In genomic region chr9:38342532-38342931, GRCh38 we compare ENCODE assay signal across 24 cellular contexts. TPM values are rescaled to one million over a fixed set of nuclear protein-coding genes. Genes with fewer than 3 reads are reported as not detected.
DNase-seq lines count a peak whose midpoint lies in the region; ATAC-seq, FAIRE-seq and TF ChIP-seq lines count a peak whose summit lies in the region.
"Had no signal": no experiment of that assay in that cellular context is flagged by ENCODE, and none has a peak within 500 bp of the region (broad histone marks: within the 10 kb centered on the region; RNA-seq: fewer than 3 reads in every experiment).

No MANE protein-coding gene starts in this region.

- DNase-seq in activated effector memory CD4-positive, alpha-beta T cell treated with anti-CD3 and anti-CD28 coated beads, Interleukin-2, amount 50 U/mL, for 16 hours, result peak; percentile 9
- DNase-seq in activated effector memory CD4-positive, alpha-beta T cell treated with Interleukin-2 at 50 U/mL for 16 hours, result no peak
- DNase-seq in astrocyte (ENCODE audit: low read depth), result no peak
- DNase-seq in esophagus muscularis mucosa (ENCODE audit: extremely low spot score), result peak; percentile 45
- DNase-seq in H54 (ENCODE audit: insufficient read length, low spot score), result no peak
- DNase-seq in activated CD4-positive, alpha-beta T cell treated with anti-CD3 and anti-CD28 coated beads, Interleukin-2, amount 50 U/mL, for 4 hours, result no peak
- DNase-seq: 8988T; ACHN; AML-193; BE2C; CD4-positive, alpha-beta T cell; CD8-positive, alpha-beta memory T cell; DMS 273 treated with DMSO at 0.1 percent for 48 hours; DMS79; GDM1 had no signal

- H3K36me3 Mint-ChIP-seq in astrocyte (ENCODE audit: low read depth, unreplicated experiment), result peaks cover 3% of the 10 kb centered on the region
- H3K36me3 Mint-ChIP-seq: CD14-positive monocyte; CD8-positive, alpha-beta memory T cell had no signal

- no peaks in the 10 kb centered on the region for H3K4me1 ChIP-seq in HEK293 (ENCODE audit: control insufficient read depth, insufficient read depth, low read length)
- H3K4me1 ChIP-seq in astrocyte (ENCODE audit: insufficient read depth, low read length), result peaks cover 13% of the 10 kb centered on the region
- H3K4me1 ChIP-seq in esophagus muscularis mucosa, result peaks cover 0 to 13% (median 11%) of the 10 kb centered on the region in 4 donors
- H3K4me1 ChIP-seq: BE2C, HAP-1 had no signal

- WGBS in esophagus muscularis mucosa, result 72% methylated on average over 3 of the region's 3 CpGs

- H4K20me1 ChIP-seq in astrocyte (ENCODE audit: insufficient read depth, low read length), result no peaks in the 10 kb centered on the region
- H4K20me1 ChIP-seq: BLaER1 treated with 17β-estradiol and CSF1 and Interleukin-3, amounts not matched to agents 10 nM and 100 nM had no signal

- H3K9me3 Mint-ChIP-seq in astrocyte (ENCODE audit: unreplicated experiment), result peaks cover 21% of the 10 kb centered on the region
- H3K9me3 Mint-ChIP-seq: CD4-positive, alpha-beta T cell; GM23338 had no signal

- intact Hi-C loops in esophagus muscularis mucosa (cut with DNase I), result no loop called here

- no peak overlapping the region for H3K4me3 Mint-ChIP-seq in astrocyte (ENCODE audit: unreplicated experiment)
- H3K4me3 Mint-ChIP-seq: CD14-positive monocyte; CD4-positive, alpha-beta T cell; CD8-positive, alpha-beta memory T cell; GM23338 had no signal

- H3K9ac ChIP-seq in astrocyte (ENCODE audit: low read length), result no peak overlapping the region
- H3K9ac ChIP-seq: BLaER1 treated with 17β-estradiol and CSF1 and Interleukin-3, amounts not matched to agents 10 nM and 100 nM had no signal

- H2AFZ ChIP-seq in astrocyte (ENCODE audit: low read depth, low read length), result no peak overlapping the region
- H2AFZ ChIP-seq: GM23338 had no signal

- H3K4me3 ChIP-seq in HEK293 (ENCODE audit: low read depth, low read length) (no peak overlapping the region), astrocyte (ENCODE audit: insufficient read depth, low read depth, low read length) (no peak overlapping the region), esophagus muscularis mucosa (no peak overlapping the region)
- H3K4me3 ChIP-seq: A549; BLaER1 treated with 17β-estradiol and CSF1 and Interleukin-3, amounts not matched to agents 10 nM and 100 nM; GM12878; GM23338; HAP-1 had no signal

- CTCF ChIA-PET in HEK293 (lab: Yijun Ruan, JAX), result interaction anchor here (0.6 to 0.9 kb wide), 2 partner anchors 9 to 47 kb away, joined by 4 to 7 read pairs; no protein-coding TSS in a partner anchor

- H3K4me2 ChIP-seq in astrocyte (ENCODE audit: low read length), result no peak overlapping the region
- H3K4me2 ChIP-seq: A549; BLaER1 treated with 17β-estradiol and CSF1 and Interleukin-3, amounts not matched to agents 10 nM and 100 nM; GM23338 had no signal

- H3K4me1 Mint-ChIP-seq in astrocyte (ENCODE audit: low read depth, unreplicated experiment), result peaks cover 22% of the 10 kb centered on the region
- H3K4me1 Mint-ChIP-seq: CD14-positive monocyte; CD8-positive, alpha-beta memory T cell had no signal

- no peak for ATAC-seq in GM18511 (IDR thresholded peaks at IDR 0.05; ENCODE audit: unreplicated experiment)
- ATAC-seq: A549, GM12878, GM23338 had no signal

- H3K27ac ChIP-seq in HEK293 (ENCODE audit: extremely low read depth, low read depth, low read length), result no peak overlapping the region
- H3K27ac ChIP-seq in astrocyte (ENCODE audit: low read depth, low read length), result no peak overlapping the region
- no peak overlapping the region for H3K27ac ChIP-seq in esophagus muscularis mucosa (replicated peaks in 1 of 4)
- H3K27ac ChIP-seq: A549; BLaER1 treated with 17β-estradiol and CSF1 and Interleukin-3, amounts not matched to agents 10 nM and 100 nM had no signal

- no peaks in the 10 kb centered on the region for H3K36me3 ChIP-seq in HEK293 (ENCODE audit: control insufficient read depth in 2 of 2, insufficient read depth in 1 of 2, low read length in 2 of 2)
- H3K36me3 ChIP-seq in astrocyte (ENCODE audit: insufficient read depth, low read length), result no peaks in the 10 kb centered on the region
- no peaks in the 10 kb centered on the region for H3K36me3 ChIP-seq in esophagus muscularis mucosa
- H3K36me3 ChIP-seq: BE2C; BLaER1 treated with 17β-estradiol and CSF1 and Interleukin-3, amounts not matched to agents 10 nM and 100 nM; HAP-1 had no signal

- TF ChIP-seq CTCF in HEK293 (tag by site-specific recombination; IDR thresholded peaks at IDR 0.05), result no peak
- no peak for TF ChIP-seq CTCF in astrocyte (IDR thresholded peaks at IDR 0.05; ENCODE audit: insufficient read depth, low read depth, low read length)
- no peak for TF ChIP-seq CTCF in esophagus muscularis mucosa (IDR thresholded peaks at IDR 0.05)

- H3K27ac Mint-ChIP-seq in astrocyte (ENCODE audit: unreplicated experiment), result peak overlapping the region; percentile 3
- H3K27ac Mint-ChIP-seq: CD4-positive, alpha-beta T cell; CD8-positive, alpha-beta memory T cell; GM23338 had no signal

- FAIRE-seq in astrocyte (lab: Jason Lieb, UNC), result no peak
- FAIRE-seq in H54 (lab: Jason Lieb, UNC), result no peak
- FAIRE-seq: A549, D721Med, GM12878 had no signal

- peaks cover 44% of the 10 kb centered on the region for H3K27me3 ChIP-seq in astrocyte (ENCODE audit: insufficient read depth, low read length)
- H3K27me3 ChIP-seq in esophagus muscularis mucosa, result no peaks in the 10 kb centered on the region
- H3K27me3 ChIP-seq: BE2C; BLaER1 treated with 17β-estradiol and CSF1 and Interleukin-3, amounts not matched to agents 10 nM and 100 nM had no signal

- H3K9me3 ChIP-seq in HEK293 (ENCODE audit: control insufficient read depth, insufficient read depth, low read depth, low read length) (no peaks in the 10 kb centered on the region), astrocyte (ENCODE audit: insufficient read depth, low read depth, low read length) (peaks cover 5% of the 10 kb centered on the region), esophagus muscularis mucosa (no peaks in the 10 kb centered on the region)
- H3K9me3 ChIP-seq: A549; BE2C; BLaER1 treated with 17β-estradiol and CSF1 and Interleukin-3, amounts not matched to agents 10 nM and 100 nM; HAP-1 had no signal

- no peaks in the 10 kb centered on the region for H3K79me2 ChIP-seq in astrocyte (ENCODE audit: insufficient read depth, low read length)

- no peak for TF ChIP-seq EP300 in esophagus muscularis mucosa (IDR thresholded peaks at IDR 0.05)

- H3K27me3 Mint-ChIP-seq in astrocyte (ENCODE audit: low read depth, unreplicated experiment), result peaks cover 42% of the 10 kb centered on the region

- TF ChIP-seq POLR2A in esophagus muscularis mucosa (IDR thresholded peaks at IDR 0.05; ENCODE audit: low read depth) (no peak), H54 (IDR thresholded peaks at IDR 0.05; ENCODE audit: low read depth, low read length) (no peak)

- POLR2A ChIA-PET in HEK293 (lab: Yijun Ruan, JAX), result no interaction called here

TF ChIP-seq in HEK293, 187 proteins besides CTCF, POLR2A, EP300 and RAD21:
- no peak for TF ChIP-seq HOXD13 (CRISPR knock-in tag; IDR thresholded peaks at IDR 0.05; ENCODE audit: borderline replicate concordance)
- TF ChIP-seq ZNF623 (tag by site-specific recombination; IDR thresholded peaks at IDR 0.05), result peak; percentile 57
- TF ChIP-seq ZNF184 (tag by site-specific recombination; IDR thresholded peaks at IDR 0.05), result no peak
TF ChIP-seq in HEK293: peak in this region for 1.

RNA-seq across cellular contexts. Expression of gene ALDH1B1, which starts 50.0 kb away (rescaled TPM):
- total RNA-seq in astrocyte (124 and 137 TPM in 2 replicates), esophagus muscularis mucosa (100 to 1,000 TPM; 253 to 364 (median 272) TPM)

Comparison
In these comparisons a context has a peak if more than half of its experiments do, and no peak if none do; other contexts are left out.
1. DNase-seq: peak in activated effector memory CD4-positive, alpha-beta T cell treated with anti-CD3 and anti-CD28 coated beads, Interleukin-2, amount 50 U/mL, for 16 hours (single experiment) and esophagus muscularis mucosa (single experiment); none in activated effector memory CD4-positive, alpha-beta T cell treated with Interleukin-2 at 50 U/mL for 16 hours (single experiment), astrocyte (single experiment), H54 (single experiment) and activated CD4-positive, alpha-beta T cell treated with anti-CD3 and anti-CD28 coated beads, Interleukin-2, amount 50 U/mL, for 4 hours (0 of 2).